Comparison of ENCODE assay signal across 8 cellular contexts in genomic region chr19:40609561-40610395, GRCh38. TPM values are rescaled to one million over a fixed set of nuclear protein-coding genes. Genes with fewer than 3 reads are reported as not detected.
DNase-seq lines count a peak whose midpoint lies in the region; ATAC-seq and TF ChIP-seq lines count a peak whose summit lies in the region.

No MANE protein-coding gene starts in this region.

- no peaks in the 10 kb centered on the region for H3K36me3 ChIP-seq in left lung

- TF ChIP-seq CTCF in choroid plexus epithelial cell (conservative IDR thresholded peaks at IDR 0.05; ENCODE audit: low read depth, low read length) (no peak), left lung (IDR thresholded peaks at IDR 0.05) (no peak)

- intact Hi-C loops in left lung (cut with DNase I) = no loop called here

- peak overlapping the region; percentile 74 to 78 for H3K27ac ChIP-seq in left lung

- peak overlapping the region; percentile 52 for H3K4me3 ChIP-seq in choroid plexus epithelial cell (ENCODE audit: low read depth, low read length)
- peak overlapping the region; percentile 32 to 52 for H3K4me3 ChIP-seq in left lung

- no peaks in the 10 kb centered on the region for H3K9me3 ChIP-seq in left lung

- DNase-seq in DMS53 (lab: John Stamatoyannopoulos, UW) = peak; percentile 98
- peak; percentile 90 for DNase-seq in NAMALWA (ENCODE audit: low spot score)
- DNase-seq in activated CD4-positive, alpha-beta T cell treated with anti-CD3 and anti-CD28 coated beads for 24 hours (ENCODE audit: low read depth in 2 of 2) = peak; percentile 93 to 94
- peak; percentile 62 for DNase-seq in choroid plexus epithelial cell (ENCODE audit: low read depth)
- DNase-seq in left lung = peak; percentile 96 to 97
- DNase-seq in stimulated activated CD4-positive, alpha-beta T cell treated with anti-CD3 and anti-CD28 coated beads, Interleukin-4, amount 100 ng/mL, for 48 hours (ENCODE audit: low read depth in 2 of 2) = peak; percentile 93 to 97

- ATAC-seq in GM21723 (IDR thresholded peaks at IDR 0.05; ENCODE audit: unreplicated experiment) (peak; percentile 41), left lung (peak; percentile 71), HG03025 (IDR thresholded peaks at IDR 0.05; ENCODE audit: low FRiP score, unreplicated experiment) (no peak)

- H3K27me3 ChIP-seq in left lung = peaks cover 0 to 95% of the 10 kb centered on the region in 2 donors

- peaks cover 21 to 59% of the 10 kb centered on the region in 2 donors for H3K4me1 ChIP-seq in left lung

RNA-seq across cellular contexts. Expression of gene LTBP4, which starts 8.6 kb away (rescaled TPM):
- total RNA-seq in left lung = 100 to 1,000 TPM; 151 to 181 TPM

RNA-seq across cellular contexts. Expression of gene SHKBP1, which starts 33.1 kb away (rescaled TPM):
- total RNA-seq in left lung = 100 to 1,000 TPM in 1 of 2 donors, 10 to 100 TPM in 1; 73.9 to 122 TPM
